10 cellular contexts compared by ENCODE assay signal in the genomic region with DNA sequence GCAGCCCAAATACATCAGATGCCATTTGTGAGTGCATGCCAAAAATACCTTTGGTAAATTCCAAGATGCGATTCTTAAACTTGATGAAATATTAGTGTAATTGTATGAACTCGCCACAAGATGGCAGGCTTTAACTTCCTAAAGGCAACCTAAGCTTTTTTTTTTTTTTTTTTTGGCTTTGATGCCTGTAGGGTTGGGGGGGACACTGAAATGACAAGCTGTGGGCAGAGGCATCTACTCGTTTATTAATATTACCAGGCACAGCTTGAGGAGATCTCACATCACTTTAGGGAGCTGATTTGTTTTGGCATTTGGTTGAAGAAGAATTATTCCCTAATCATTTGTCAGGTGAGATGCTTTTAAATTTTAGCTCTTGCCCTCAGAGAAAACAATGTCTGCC.
DNase-seq lines count a peak whose midpoint lies in the region; ATAC-seq, FAIRE-seq and TF ChIP-seq lines count a peak whose summit lies in the region.
"Had no signal": no experiment of that assay in that cellular context is flagged by ENCODE, and none has a peak within 500 bp of the region (broad histone marks: within the 10 kb centered on the region; RNA-seq: fewer than 3 reads in every experiment).

No MANE protein-coding gene starts in this region.

- H2AFZ ChIP-seq in HepG2 (ENCODE audit: low read length), result no peak overlapping the region

- H4K20me1 ChIP-seq in HepG2 (ENCODE audit: insufficient read depth, low read length), result no peaks in the 10 kb centered on the region
- H4K20me1 ChIP-seq: BLaER1 had no signal

- POLR2A ChIA-PET in HEK293T (lab: Yijun Ruan, JAX), result no interaction called here
- POLR2A ChIA-PET in HepG2 (lab: Yijun Ruan, JAX), result no interaction called here

- intact Hi-C loops in HepG2 (cut with micrococcal nuclease; ENCODE audit: unreplicated experiment), result loop anchor here (1.0 to 10.0 kb wide), 4 partner anchors 44 to 1213 kb away; no protein-coding TSS in a partner anchor

- ATAC-seq in HepG2 (no peak), GM21381 (IDR thresholded peaks at IDR 0.05; ENCODE audit: unreplicated experiment) (no peak), HG03354 (IDR thresholded peaks at IDR 0.05; ENCODE audit: poor library complexity, severe bottlenecking, unreplicated experiment) (no peak)

- no peaks in the 10 kb centered on the region for H3K36me3 ChIP-seq in HepG2 (replicated peaks in 1 of 2; ENCODE audit: control insufficient read depth in 1 of 2, insufficient read depth in 2 of 2, low read length in 2 of 2)
- H3K36me3 ChIP-seq: BLaER1 had no signal

- peak; percentile 76 for DNase-seq in NCI-H1436 (lab: John Stamatoyannopoulos, UW)
- DNase-seq in NCI-H1436 treated with DMSO at 0.1 percent for 48 hours (lab: John Stamatoyannopoulos, UW), result no peak
- peak; percentile 49 for DNase-seq in HEK293T (ENCODE audit: extremely low spot score)
- DNase-seq in NCI-H526 (lab: John Stamatoyannopoulos, UW), result peak; percentile 60 to 72
- DNase-seq in T47D (ENCODE audit: low read depth in 1 of 2, low spot score in 1 of 2), result peak; percentile 45 to 78
- peak; percentile 53 for DNase-seq in HepG2 (ENCODE audit: low spot score)
- DNase-seq: activated naive CD8-positive, alpha-beta T cell treated with anti-CD3 and anti-CD28 coated beads, Interleukin-2, amount 10 ng/mL, durations not matched to agents 7 days and 5 days had no signal

- TF ChIP-seq CTCF in HepG2 (CRISPR knock-in tag; IDR thresholded peaks at IDR 0.05), result peak; percentile 72

- no peaks in the 10 kb centered on the region for H3K27me3 ChIP-seq in HepG2 (ENCODE audit: control insufficient read depth in 1 of 2, insufficient read depth in 2 of 2, low read length in 2 of 2)
- H3K27me3 ChIP-seq: BLaER1 had no signal

- H3K27ac ChIP-seq in HepG2 (ENCODE audit: extremely low read length, insufficient read depth, low read length), result no peak overlapping the region
- H3K27ac ChIP-seq: BLaER1 had no signal

- H3K4me2 ChIP-seq in HepG2 (ENCODE audit: low read depth, low read length), result no peak overlapping the region
- H3K4me2 ChIP-seq: BLaER1 had no signal

- no peaks in the 10 kb centered on the region for H3K4me1 ChIP-seq in HepG2 (ENCODE audit: insufficient read depth, low read length)
- H3K4me1 ChIP-seq: BLaER1 had no signal

- FAIRE-seq in HepG2 (lab: Jason Lieb, UNC), result peak; percentile 77

- in situ Hi-C loops in T47D (cut with HindIII; ENCODE audit: low pct_unique_long_range_greater_than_20kb, low sequenced_read_pairs), result no loop called here
- in situ Hi-C loops in HepG2 (cut with HindIII; ENCODE audit: extremely low pct_ligation_motif_present, low pct_unique_long_range_greater_than_20kb), result loop anchor here (25.0 kb wide), 1 partner anchor 753 kb away; no protein-coding TSS in a partner anchor

- BruUV-seq in HepG2 (replicated peaks; lab: Mats Ljungman, UMichigan), result no TSS peak

- no peaks in the 10 kb centered on the region for H3K79me2 ChIP-seq in HepG2 (ENCODE audit: insufficient read depth, low read length)

- CTCF ChIA-PET in HEK293T (lab: Yijun Ruan, JAX) (interaction anchor here (0.5 to 3.1 kb wide), 14 partner anchors 8 to 1212 kb away, joined by 3 to 13 read pairs (median 4); no protein-coding TSS in a partner anchor), HepG2 (lab: Yijun Ruan, JAX; ENCODE audit: low intra/inter-chr PET ratio, low total read pairs) (interaction anchor here (0.6 to 1.8 kb wide), 3 partner anchors 43 to 1061 kb away, joined by 3 to 17 read pairs (median 5); no protein-coding TSS in a partner anchor)

- no peaks in the 10 kb centered on the region for H3K9me3 ChIP-seq in HepG2 (ENCODE audit: low read length)
- H3K9me3 ChIP-seq: BLaER1 had no signal

- TF ChIP-seq RAD21 in HepG2 (CRISPR knock-in tag; IDR thresholded peaks at IDR 0.05), result no peak

- H3K4me3 ChIP-seq in HepG2 (replicated peaks in 1 of 3; ENCODE audit: insufficient read depth in 1 of 3, low read depth in 2 of 3, low read length in 3 of 3), result no peak overlapping the region
- H3K4me3 ChIP-seq: BLaER1 had no signal

- no peak overlapping the region for H3K9ac ChIP-seq in HepG2 (ENCODE audit: insufficient read depth, low read depth, low read length)
- H3K9ac ChIP-seq: BLaER1 had no signal

- TF ChIP-seq POLR2A in HepG2 (IDR thresholded peaks at IDR 0.05; ENCODE audit: insufficient read depth in 1 of 2, low read depth in 2 of 2, low read length in 2 of 2), result no peak

- WGBS in HepG2 (ENCODE audit: low lambda C conversion rate), result 0% methylated on average over 3 of the region's 3 CpGs

- TF ChIP-seq EP300 in HepG2 (IDR thresholded peaks at IDR 0.05; ENCODE audit: low read depth in 2 of 2, low read length in 2 of 2), result no peak
- TF ChIP-seq EP300 in HepG2 (CRISPR knock-in tag; IDR thresholded peaks at IDR 0.05; ENCODE audit: borderline replicate concordance), result no peak

TF ChIP-seq in HEK293T, 16 proteins besides CTCF, POLR2A, EP300 and RAD21:
- TF ChIP-seq, protein P1, sequence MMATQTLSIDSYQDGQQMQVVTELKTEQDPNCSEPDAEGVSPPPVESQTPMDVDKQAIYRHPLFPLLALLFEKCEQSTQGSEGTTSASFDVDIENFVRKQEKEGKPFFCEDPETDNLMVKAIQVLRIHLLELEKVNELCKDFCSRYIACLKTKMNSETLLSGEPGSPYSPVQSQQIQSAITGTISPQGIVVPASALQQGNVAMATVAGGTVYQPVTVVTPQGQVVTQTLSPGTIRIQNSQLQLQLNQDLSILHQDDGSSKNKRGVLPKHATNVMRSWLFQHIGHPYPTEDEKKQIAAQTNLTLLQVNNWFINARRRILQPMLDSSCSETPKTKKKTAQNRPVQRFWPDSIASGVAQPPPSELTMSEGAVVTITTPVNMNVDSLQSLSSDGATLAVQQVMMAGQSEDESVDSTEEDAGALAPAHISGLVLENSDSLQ (IDR thresholded peaks at IDR 0.05), result no peak
- peak; percentile 99 for TF ChIP-seq ZNF384 (IDR thresholded peaks at IDR 0.05)

TF ChIP-seq in HepG2, 621 proteins besides CTCF, POLR2A, EP300 and RAD21:
- TF ChIP-seq NR2F2 (IDR thresholded peaks at IDR 0.05; ENCODE audit: borderline replicate concordance, low read depth), result no peak
- no peak for TF ChIP-seq ZNF10 (CRISPR knock-in tag; IDR thresholded peaks at IDR 0.05; ENCODE audit: borderline replicate concordance, low read depth)
- peak; percentile 74 for TF ChIP-seq STAG1 (CRISPR knock-in tag; IDR thresholded peaks at IDR 0.05)
- no peak for TF ChIP-seq HNF4A (CRISPR knock-in tag; IDR thresholded peaks at IDR 0.05)
- no peak for TF ChIP-seq NCOA2 (CRISPR knock-in tag; IDR thresholded peaks at IDR 0.05)
- no peak for TF ChIP-seq ZNF468 (CRISPR knock-in tag; IDR thresholded peaks at IDR 0.05)
- no peak for TF ChIP-seq ZNF652 (CRISPR knock-in tag; IDR thresholded peaks at IDR 0.05; ENCODE audit: borderline replicate concordance, low read depth)
- peak; percentile 58 for TF ChIP-seq SMC3 (IDR thresholded peaks at IDR 0.05; ENCODE audit: low read length)
- no peak for TF ChIP-seq FOXA3 (CRISPR knock-in tag; IDR thresholded peaks at IDR 0.05)
- TF ChIP-seq ZNF235 (CRISPR knock-in tag; IDR thresholded peaks at IDR 0.05; ENCODE audit: borderline replicate concordance), result no peak
- TF ChIP-seq ZNF431 (CRISPR knock-in tag; IDR thresholded peaks at IDR 0.05; ENCODE audit: borderline replicate concordance, low read depth), result no peak
- TF ChIP-seq ZNF12 (CRISPR knock-in tag; IDR thresholded peaks at IDR 0.05), result no peak
- TF ChIP-seq MEIS2 (CRISPR knock-in tag; IDR thresholded peaks at IDR 0.05), result no peak
- TF ChIP-seq, protein P2, sequence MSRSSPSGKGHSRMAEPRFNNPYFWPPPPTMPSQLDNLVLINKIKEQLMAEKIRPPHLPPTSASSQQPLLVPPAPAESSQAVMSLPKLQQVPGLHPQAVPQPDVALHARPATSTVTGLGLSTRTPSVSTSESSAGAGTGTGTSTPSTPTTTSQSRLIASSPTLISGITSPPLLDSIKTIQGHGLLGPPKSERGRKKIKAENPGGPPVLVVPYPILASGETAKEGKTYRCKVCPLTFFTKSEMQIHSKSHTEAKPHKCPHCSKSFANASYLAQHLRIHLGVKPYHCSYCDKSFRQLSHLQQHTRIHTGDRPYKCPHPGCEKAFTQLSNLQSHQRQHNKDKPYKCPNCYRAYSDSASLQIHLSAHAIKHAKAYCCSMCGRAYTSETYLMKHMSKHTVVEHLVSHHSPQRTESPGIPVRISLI (CRISPR knock-in tag; IDR thresholded peaks at IDR 0.05; ENCODE audit: borderline replicate concordance), result peak; percentile 97
- TF ChIP-seq, protein P3, sequence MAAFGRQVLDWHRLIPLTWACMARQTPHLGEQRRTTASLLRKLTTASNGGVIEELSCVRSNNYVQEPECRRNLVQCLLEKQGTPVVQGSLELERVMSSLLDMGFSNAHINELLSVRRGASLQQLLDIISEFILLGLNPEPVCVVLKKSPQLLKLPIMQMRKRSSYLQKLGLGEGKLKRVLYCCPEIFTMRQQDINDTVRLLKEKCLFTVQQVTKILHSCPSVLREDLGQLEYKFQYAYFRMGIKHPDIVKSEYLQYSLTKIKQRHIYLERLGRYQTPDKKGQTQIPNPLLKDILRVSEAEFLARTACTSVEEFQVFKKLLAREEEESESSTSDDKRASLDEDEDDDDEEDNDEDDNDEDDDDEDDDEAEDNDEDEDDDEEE (CRISPR knock-in tag; IDR thresholded peaks at IDR 0.05), result no peak
- TF ChIP-seq MAFF (IDR thresholded peaks at IDR 0.05; ENCODE audit: low read depth, low read length), result 0 out of 2 replicates have a peak, but pooled peaks have one; percentile 21
